ENCODE assay signal across 25 cellular contexts in the genomic region with DNA sequence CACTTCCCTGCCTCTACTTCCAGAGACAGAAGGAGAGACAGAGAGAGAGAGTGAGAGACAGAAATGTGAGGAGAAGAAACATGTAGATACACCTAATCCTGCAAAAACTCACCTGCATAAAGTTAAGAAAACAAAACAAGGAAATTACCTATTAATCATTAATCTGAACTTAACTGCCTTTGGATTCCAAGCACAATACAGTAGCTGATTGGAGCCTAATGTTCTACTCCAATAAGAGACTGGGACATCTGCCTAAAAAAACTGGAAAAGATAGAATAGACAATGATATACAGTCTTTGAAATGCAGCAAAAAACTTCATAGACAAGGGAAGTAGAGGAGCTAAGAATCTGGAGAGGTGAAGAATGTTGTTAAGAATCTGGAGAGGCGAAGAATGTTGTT.
"Had no signal": no experiment of that assay in that cellular context is flagged by ENCODE, and none has a peak within 500 bp of the region (broad histone marks: within the 10 kb centered on the region; RNA-seq: fewer than 3 reads in every experiment).

No MANE protein-coding gene starts in this region.

- H3K36me3 ChIP-seq: colonic mucosa, left ventricle myocardium inferior, lower lobe of right lung, prostate gland, sigmoid colon, suprapubic skin, thyroid gland, upper lobe of left lung, uterus had no signal

- FAIRE-seq: kidney had no signal

- H3K27ac ChIP-seq: colonic mucosa, foreskin keratinocyte, hepatocyte, left ventricle myocardium inferior, lower lobe of right lung, parathyroid adenoma, prostate gland, sigmoid colon, skin epidermis, suprapubic skin, thyroid gland, upper lobe of left lung, uterus had no signal

- H3K4me1 ChIP-seq: colonic mucosa, foreskin keratinocyte, left ventricle myocardium inferior, lower lobe of right lung, parathyroid adenoma, sigmoid colon, suprapubic skin, thyroid gland, upper lobe of left lung, uterus had no signal

- ATAC-seq: foreskin keratinocyte; lower lobe of right lung; natural killer cell treated with Interleukin-12 subunit alpha and Interleukin-12 subunit beta and Interleukin-15 and Interleukin-18, amount 100 ng/mL, for 72 hours; stimulated activated effector memory CD8-positive, alpha-beta T cell treated with anti-CD3 and anti-CD28 coated beads, Interleukin-12 subunit alpha, Interleukin-12 subunit beta, amount 100 ng/mL, for 72 hours; stimulated activated naive CD8-positive, alpha-beta T cell treated with anti-CD3 and anti-CD28 coated beads, Interleukin-15, Interleukin-2, amounts not matched to agents 100 U/mL and 50 U/mL, for 24 hours had no signal

- H3K4me3 ChIP-seq: colonic mucosa, hepatocyte, left ventricle myocardium inferior, lower lobe of right lung, prostate gland, sigmoid colon, skin epidermis, suprapubic skin, thyroid gland, upper lobe of left lung, uterus had no signal

- H3K27me3 ChIP-seq: colonic mucosa, foreskin keratinocyte, hepatocyte, sigmoid colon, suprapubic skin, thyroid gland, upper lobe of left lung, uterus had no signal

- H3K9me3 ChIP-seq: colonic mucosa, left ventricle myocardium inferior, lower lobe of right lung, prostate gland, sigmoid colon, suprapubic skin, thyroid gland, upper lobe of left lung, uterus had no signal

- DNase-seq: colonic mucosa; dermis blood vessel endothelial cell; erythroblast; foreskin keratinocyte; head of caudate nucleus; kidney; left ventricle myocardium inferior; lower lobe of right lung; midbrain; retina; sigmoid colon; stimulated activated CD4-positive, alpha-beta T cell treated with anti-CD3 and anti-CD28 coated beads, Interleukin-12 subunit alpha, Interleukin-12 subunit beta, amount 100 ng/mL, for 4 hours; stimulated activated CD4-positive, alpha-beta T cell treated with anti-CD3 and anti-CD28 coated beads, Interleukin-4, amount 100 ng/mL, for 1 hour; stimulated activated CD8-positive, alpha-beta memory T cell treated with anti-CD3 and anti-CD28 coated beads, Interleukin-4, amount 100 ng/mL, for 48 hours; stimulated activated naive CD8-positive, alpha-beta T cell treated with anti-CD3 and anti-CD28 coated beads, Interleukin-15, Interleukin-2, amounts not matched to agents 100 U/mL and 50 U/mL, for 24 hours; thyroid gland; upper lobe of left lung; uterus had no signal
